2 cellular contexts compared by ENCODE assay signal in genomic region chr2:143581989-143582719, GRCh38.
TF ChIP-seq lines count a peak whose summit lies in the region.

No MANE protein-coding gene starts in this region.

TF ChIP-seq in HepG2, 621 proteins besides CTCF, POLR2A, EP300 and RAD21 (continued from another document):
- TF ChIP-seq TBX2 (CRISPR knock-in tag; IDR thresholded peaks at IDR 0.05; ENCODE audit: borderline replicate concordance): no peak
- TF ChIP-seq FOXA1 (IDR thresholded peaks at IDR 0.05): no peak
- TF ChIP-seq FOXA1 (CRISPR knock-in tag; IDR thresholded peaks at IDR 0.05): no peak
- TF ChIP-seq CENPT (CRISPR knock-in tag; IDR thresholded peaks at IDR 0.05; ENCODE audit: low read depth): no peak
- no peak for TF ChIP-seq ISL2 (CRISPR knock-in tag; IDR thresholded peaks at IDR 0.05)
- no peak for TF ChIP-seq TP53 (CRISPR knock-in tag; conservative IDR thresholded peaks at IDR 0.05)
- TF ChIP-seq MBNL3 (CRISPR knock-in tag; conservative IDR thresholded peaks at IDR 0.05): no peak
- no peak for TF ChIP-seq MXD3 (CRISPR knock-in tag; IDR thresholded peaks at IDR 0.05)
- TF ChIP-seq ZNF781 (CRISPR knock-in tag; IDR thresholded peaks at IDR 0.05; ENCODE audit: borderline replicate concordance, not compliant biosample characterization): no peak
- no peak for TF ChIP-seq NCOR1 (IDR thresholded peaks at IDR 0.05; ENCODE audit: borderline replicate concordance, low read length)
- no peak for TF ChIP-seq ZNF782 (CRISPR knock-in tag; IDR thresholded peaks at IDR 0.05; ENCODE audit: borderline replicate concordance)
TF ChIP-seq in HepG2: peak in this region for 0.

TF ChIP-seq in WTC11, 78 proteins besides CTCF, POLR2A, EP300 and RAD21 (continued from another document):
- TF ChIP-seq GRHL2 (CRISPR knock-in tag; IDR thresholded peaks at IDR 0.05; ENCODE audit: insufficient replicate concordance, severe bottlenecking) (no peak), STAT6 (CRISPR knock-in tag; conservative IDR thresholded peaks at IDR 0.05; ENCODE audit: low read depth) (no peak), CREB1 (CRISPR knock-in tag; IDR thresholded peaks at IDR 0.05) (no peak), KAT7 (CRISPR knock-in tag; IDR thresholded peaks at IDR 0.05; ENCODE audit: borderline replicate concordance) (no peak), ZMAT4 (CRISPR knock-in tag; IDR thresholded peaks at IDR 0.05) (no peak), FOXJ3 (CRISPR knock-in tag; IDR thresholded peaks at IDR 0.05; ENCODE audit: borderline replicate concordance) (no peak), ZNF232 (CRISPR knock-in tag; IDR thresholded peaks at IDR 0.05) (no peak), SMAD4 (CRISPR knock-in tag; IDR thresholded peaks at IDR 0.05) (no peak), FOXK1 (CRISPR knock-in tag; IDR thresholded peaks at IDR 0.05) (no peak)
TF ChIP-seq in WTC11: peak in this region for 0.
